In the genomic region with DNA sequence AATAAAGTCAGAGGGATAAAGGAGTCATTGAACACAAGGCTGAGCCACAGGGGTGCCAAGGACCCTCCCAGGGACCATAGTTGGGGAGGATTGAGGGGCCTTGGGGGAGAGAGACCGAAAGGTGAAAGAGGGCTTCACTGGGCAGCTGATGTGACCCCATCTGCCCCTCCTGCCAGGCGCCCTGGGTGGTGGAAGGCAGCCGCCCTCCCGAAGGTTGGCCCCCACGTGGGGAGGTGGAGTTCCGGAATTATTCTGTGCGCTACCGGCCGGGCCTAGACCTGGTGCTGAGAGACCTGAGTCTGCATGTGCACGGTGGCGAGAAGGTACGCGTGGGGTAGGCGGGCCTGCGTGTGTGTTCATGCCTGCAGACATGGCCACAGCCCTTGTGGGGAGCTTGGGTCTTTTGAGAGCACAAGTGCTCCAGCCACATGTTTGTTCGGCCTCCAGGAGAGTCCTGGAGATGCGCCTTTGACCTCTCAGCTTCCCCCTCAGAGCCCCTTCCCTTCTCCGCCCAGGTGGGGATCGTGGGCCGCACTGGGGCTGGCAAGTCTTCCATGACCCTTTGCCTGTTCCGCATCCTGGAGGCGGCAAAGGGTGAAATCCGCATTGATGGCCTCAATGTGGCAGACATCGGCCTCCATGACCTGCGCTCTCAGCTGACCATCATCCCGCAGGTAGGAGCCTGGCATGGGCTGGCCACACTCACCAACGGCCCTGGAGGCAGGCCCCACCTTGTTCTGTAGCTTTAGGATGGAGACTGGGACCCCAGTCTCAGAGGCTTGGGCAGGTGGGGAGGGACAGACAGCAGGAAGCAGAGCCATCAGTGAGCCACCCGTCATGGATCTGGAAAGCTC, we compare ENCODE assay signal across 23 cellular contexts. TPM values are rescaled to one million over a fixed set of nuclear protein-coding genes. Genes with fewer than 3 reads are reported as not detected.
DNase-seq lines count a peak whose midpoint lies in the region; ATAC-seq, FAIRE-seq and TF ChIP-seq lines count a peak whose summit lies in the region.
"Had no signal": no experiment of that assay in that cellular context is flagged by ENCODE, and none has a peak within 500 bp of the region (broad histone marks: within the 10 kb centered on the region; RNA-seq: fewer than 3 reads in every experiment).

No MANE protein-coding gene starts in this region.

- no peaks in the 10 kb centered on the region for H3K9me3 Mint-ChIP-seq in Calu3 (ENCODE audit: low read depth, unreplicated experiment)
- H3K9me3 Mint-ChIP-seq: activated naive CD8-positive, alpha-beta T cell treated with anti-CD3 and anti-CD28 coated beads for 36 hours; activated T-helper 17 cell treated with anti-CD3 and anti-CD28 coated beads, Interleukin-2, amount 50 U/mL, for 72 hours; stimulated activated memory B cell treated with anti-CD40 and anti-IgM and Interleukin-4, amounts not matched to agents 10 μg/mL and 1 μg/mL and 100 μg/mL, for 72 hours had no signal

- FAIRE-seq in kidney (lab: Jason Lieb, UNC) = no peak
- FAIRE-seq: GM12892 had no signal

- H3K9me3 ChIP-seq in Panc1 (ENCODE audit: control insufficient read depth, insufficient read depth, low read depth, low read length) = no peaks in the 10 kb centered on the region
- no peaks in the 10 kb centered on the region for H3K9me3 ChIP-seq in kidney (ENCODE audit: control insufficient read depth in 1 of 2, low read length in 2 of 2)

- H3K27me3 ChIP-seq in Panc1 (ENCODE audit: control insufficient read depth, insufficient read depth, low read length) = no peaks in the 10 kb centered on the region

- peak overlapping the region; percentile 76 for H3K27ac ChIP-seq in Panc1 (ENCODE audit: low read length)
- no peak overlapping the region for H3K27ac ChIP-seq in kidney (ENCODE audit: low read depth in 2 of 2, low read length in 2 of 2)
- H3K27ac ChIP-seq in caudate nucleus (ENCODE audit: low read depth, low read length) = no peak overlapping the region
- H3K27ac ChIP-seq: WERI-Rb-1 had no signal

- H3K27me3 Mint-ChIP-seq in Calu3 (ENCODE audit: unreplicated experiment) = no peaks in the 10 kb centered on the region

- H3K4me3 ChIP-seq in Panc1 (ENCODE audit: low read depth in 2 of 2, low read length in 2 of 2) (no peak overlapping the region), kidney (ENCODE audit: low read length in 2 of 2) (no peak overlapping the region)

- POLR2A ChIA-PET in Panc1 (lab: Charles Lee) = interaction anchor here (1.7 kb wide), 1 partner anchor 45 kb away, joined by 4 read pairs; no protein-coding TSS in a partner anchor

- no peak for DNase-seq in Calu3
- no peak for DNase-seq in Panc1 (ENCODE audit: low read depth, low spot score)
- peak; percentile 70 for DNase-seq in kidney
- DNase-seq in posterior vena cava (ENCODE audit: low spot score) = peak; percentile 74
- DNase-seq in caudate nucleus (lab: John Stamatoyannopoulos, UW) = no peak
- DNase-seq in occipital lobe (lab: John Stamatoyannopoulos, UW) = no peak
- DNase-seq in inferior parietal cortex (ENCODE audit: extremely low spot score) = no peak
- DNase-seq in GM20000 (ENCODE audit: low spot score) = no peak
- DNase-seq: activated naive CD8-positive, alpha-beta T cell treated with anti-CD3 and anti-CD28 coated beads for 36 hours; effector CD4-positive, alpha-beta T cell; erythroblast; foreskin fibroblast; immature natural killer cell; NCI-H1092; NCI-H2029; NCI-H226; stimulated activated CD4-positive, alpha-beta T cell treated with anti-CD3 and anti-CD28 coated beads, Interleukin-1b, Interleukin-23, amount 100 ng/mL, for 48 hours; T-helper 2 cell; WERI-Rb-1 had no signal

- TF ChIP-seq CTCF in Calu3 (IDR thresholded peaks at IDR 0.05; ENCODE audit: unreplicated experiment) = no peak
- TF ChIP-seq CTCF in Panc1 (IDR thresholded peaks at IDR 0.05) = no peak
- TF ChIP-seq CTCF in kidney (IDR thresholded peaks at IDR 0.05; ENCODE audit: borderline replicate concordance, extremely low read depth, insufficient read depth) = no peak
- TF ChIP-seq CTCF in GM20000 (IDR thresholded peaks at IDR 0.05; ENCODE audit: extremely low read depth, missing control alignments) = no peak

- H3K36me3 ChIP-seq in Panc1 (ENCODE audit: control insufficient read depth, insufficient read depth, low read length) = no peaks in the 10 kb centered on the region
- no peaks in the 10 kb centered on the region for H3K36me3 ChIP-seq in kidney (ENCODE audit: control insufficient read depth in 1 of 2, insufficient read depth in 2 of 2, low read length in 2 of 2)
- H3K36me3 ChIP-seq: WERI-Rb-1 had no signal

- CTCF ChIA-PET in Calu3 (lab: Charles Lee) = interaction anchor here (0.5 to 0.6 kb wide), 2 partner anchors 22 to 61 kb away, joined by 5 read pairs; no protein-coding TSS in a partner anchor
- CTCF ChIA-PET in Panc1 (lab: Charles Lee) = interaction anchor here (1.2 kb wide), 1 partner anchor 45 kb away, joined by 3 read pairs; no protein-coding TSS in a partner anchor

- H3K27ac Mint-ChIP-seq in Calu3 (ENCODE audit: unreplicated experiment) = peak overlapping the region; percentile 18
- H3K27ac Mint-ChIP-seq: activated naive CD8-positive, alpha-beta T cell treated with anti-CD3 and anti-CD28 coated beads for 36 hours; activated T-helper 17 cell treated with anti-CD3 and anti-CD28 coated beads, Interleukin-2, amount 50 U/mL, for 72 hours; immature natural killer cell; stimulated activated memory B cell treated with anti-CD40 and anti-IgM and Interleukin-4, amounts not matched to agents 10 μg/mL and 1 μg/mL and 100 μg/mL, for 72 hours had no signal

- in situ Hi-C loops in Panc1 (cut with HindIII; ENCODE audit: low pct_unique_long_range_greater_than_20kb, low sequenced_read_pairs) = no loop called here

- H3K4me3 Mint-ChIP-seq in Calu3 (ENCODE audit: low read depth, unreplicated experiment) = no peak overlapping the region
- H3K4me3 Mint-ChIP-seq: activated naive CD8-positive, alpha-beta T cell treated with anti-CD3 and anti-CD28 coated beads for 36 hours; activated T-helper 17 cell treated with anti-CD3 and anti-CD28 coated beads, Interleukin-2, amount 50 U/mL, for 72 hours; immature natural killer cell; stimulated activated memory B cell treated with anti-CD40 and anti-IgM and Interleukin-4, amounts not matched to agents 10 μg/mL and 1 μg/mL and 100 μg/mL, for 72 hours had no signal

- H3K9ac ChIP-seq in kidney (ENCODE audit: low read length in 2 of 2) = no peak overlapping the region

- peaks cover 62% of the 10 kb centered on the region for H3K4me1 Mint-ChIP-seq in Calu3 (ENCODE audit: low read depth, unreplicated experiment)
- H3K4me1 Mint-ChIP-seq: stimulated activated memory B cell treated with anti-CD40 and anti-IgM and Interleukin-4, amounts not matched to agents 10 μg/mL and 1 μg/mL and 100 μg/mL, for 72 hours had no signal

- H3K36me3 Mint-ChIP-seq in Calu3 (ENCODE audit: insufficient read depth, unreplicated experiment) = peaks cover 44% of the 10 kb centered on the region
- H3K36me3 Mint-ChIP-seq: activated naive CD8-positive, alpha-beta T cell treated with anti-CD3 and anti-CD28 coated beads for 36 hours; immature natural killer cell; stimulated activated memory B cell treated with anti-CD40 and anti-IgM and Interleukin-4, amounts not matched to agents 10 μg/mL and 1 μg/mL and 100 μg/mL, for 72 hours had no signal

- H3K4me1 ChIP-seq in Panc1 (ENCODE audit: control insufficient read depth, insufficient read depth, low read length) (peaks cover 39% of the 10 kb centered on the region), kidney (ENCODE audit: control insufficient read depth in 1 of 2, insufficient read depth in 1 of 2, low read depth in 1 of 2, low read length in 2 of 2) (peaks cover 7 to 11% of the 10 kb centered on the region in 2 donors)

- no peak for ATAC-seq in Panc1
- ATAC-seq: activated T-helper 17 cell treated with anti-CD3 and anti-CD28 coated beads, Interleukin-2, amount 50 U/mL, for 72 hours; stimulated activated memory B cell treated with anti-CD40 and anti-IgM and Interleukin-4, amounts not matched to agents 10 μg/mL and 1 μg/mL and 100 μg/mL, for 72 hours had no signal

- intact Hi-C loops in Calu3 (cut with micrococcal nuclease; ENCODE audit: unreplicated experiment) (no loop called here), Panc1 (cut with micrococcal nuclease; ENCODE audit: unreplicated experiment) (no loop called here), kidney (cut with DNase I) (loop anchor here (10.0 kb wide), 1 partner anchor 49 kb away; a partner anchor contains a TSS), posterior vena cava (cut with DNase I) (loop anchor here in 1 of 2 donors (5.0 kb wide), 2 partner anchors 41 to 131 kb away; no protein-coding TSS in a partner anchor)

- BruUV-seq in Calu3 (replicated peaks; lab: Mats Ljungman, UMichigan) = no TSS peak
- no TSS peak for BruUV-seq in Panc1 (replicated peaks; lab: Mats Ljungman, UMichigan)

RNA-seq across cellular contexts. Expression of a gene that starts 24.1 kb away (rescaled TPM):
- total RNA-seq in Calu3 (2022) (67.2 and 68.5 TPM in 2 replicates), Panc1 (2021; ENCODE audit: unreplicated experiment) (57.2 TPM), kidney (37.6 TPM), posterior vena cava (10 to 100 TPM; 57.4 to 77.3 TPM), occipital lobe (31.4 TPM)
- 28.2 TPM for polyA plus RNA-seq in Panc1 (2012; ENCODE audit: insufficient read length)
- polyA plus RNA-seq in kidney (ENCODE audit: insufficient read depth, low read depth, low replicate concordance) = 15.8 TPM

RNA-seq across cellular contexts. Expression of a gene that starts 35.7 kb away (rescaled TPM):
- total RNA-seq in Calu3 (2022) (152 and 155 TPM in 2 replicates), Panc1 (2021; ENCODE audit: unreplicated experiment) (136 TPM), kidney (91.9 TPM), posterior vena cava (10 to 100 TPM; 82.0 to 92.5 TPM), occipital lobe (141 TPM)
- 97.6 TPM for polyA plus RNA-seq in Panc1 (2012; ENCODE audit: insufficient read length)
- polyA plus RNA-seq in kidney (ENCODE audit: insufficient read depth, low read depth, low replicate concordance) = 74.3 TPM

RNA-seq across cellular contexts. Expression of a gene that starts 49.0 kb away (rescaled TPM):
- 88.0 and 125 TPM in 2 replicates for total RNA-seq in Calu3 (2022)
- total RNA-seq in Panc1 (2021; ENCODE audit: unreplicated experiment) = 128 TPM
- 188 TPM for polyA plus RNA-seq in Panc1 (2012; ENCODE audit: insufficient read length)
- total RNA-seq in kidney = 156 TPM
- 9.3 TPM for polyA plus RNA-seq in kidney (ENCODE audit: insufficient read depth, low read depth, low replicate concordance)
- total RNA-seq in posterior vena cava = 10 to 100 TPM; 13.1 to 19.8 TPM
- 0.16 TPM for total RNA-seq in occipital lobe
- total RNA-seq: activated naive CD8-positive, alpha-beta T cell treated with anti-CD3 and anti-CD28 coated beads for 36 hours; SK-MEL-5 had no signal

Comparison
In these comparisons a context has a peak if more than half of its experiments do, and no peak if none do; other contexts are left out.
1. DNase-seq: peak in kidney (single experiment) and posterior vena cava (single experiment); none in Calu3 (single experiment), Panc1 (single experiment), caudate nucleus (0 of 61), occipital lobe (single experiment), inferior parietal cortex (single experiment) and GM20000 (single experiment).
2. RNA of a gene that starts 49.0 kb away (total RNA-seq): 156 TPM in kidney (single experiment), 128 TPM in Panc1 (single experiment), 88.0 to 125 TPM in Calu3 and 13.1 to 19.8 TPM in posterior vena cava; 0.16 TPM in occipital lobe (single experiment); every median in the first group is over 10 times any median in the second.